Comparison of ENCODE assay signal across 1 cellular context in genomic region chr17:59754547-59754946, GRCh38.
TF ChIP-seq lines count a peak whose summit lies in the region.

No MANE protein-coding gene starts in this region.

TF ChIP-seq in HepG2, 621 proteins besides CTCF, POLR2A, EP300 and RAD21 (continued from another document and continues in another):
- TF ChIP-seq PAXIP1 (CRISPR knock-in tag; conservative IDR thresholded peaks at IDR 0.05) (peak; percentile 51), HDAC6 (IDR thresholded peaks at IDR 0.05; ENCODE audit: low read depth, low read length) (no peak), ZZZ3 (CRISPR knock-in tag; IDR thresholded peaks at IDR 0.05; ENCODE audit: borderline replicate concordance) (no peak), NFKBIZ (CRISPR knock-in tag; IDR thresholded peaks at IDR 0.05) (no peak), MLLT10 (CRISPR knock-in tag; IDR thresholded peaks at IDR 0.05) (no peak), HHEX (CRISPR knock-in tag; IDR thresholded peaks at IDR 0.05) (no peak), SAP130 (CRISPR knock-in tag; IDR thresholded peaks at IDR 0.05; ENCODE audit: low read depth) (peak; percentile 74), KAT8 (CRISPR knock-in tag; IDR thresholded peaks at IDR 0.05) (0 out of 2 replicates have a peak, but pooled peaks have one; percentile 24), ZBTB1 (CRISPR knock-in tag; IDR thresholded peaks at IDR 0.05; ENCODE audit: borderline replicate concordance) (no peak), ARID3A (IDR thresholded peaks at IDR 0.05; ENCODE audit: low read depth, low read length) (peak; percentile 84), NBN (conservative IDR thresholded peaks at IDR 0.05) (no peak), PRMT3 (CRISPR knock-in tag; IDR thresholded peaks at IDR 0.05; ENCODE audit: borderline replicate concordance, low read depth) (no peak), CENPX (CRISPR knock-in tag; IDR thresholded peaks at IDR 0.05) (no peak), KLF6 (CRISPR knock-in tag; IDR thresholded peaks at IDR 0.05) (no peak), NFIB (CRISPR knock-in tag; IDR thresholded peaks at IDR 0.05; ENCODE audit: borderline replicate concordance) (no peak), SNRNP70 (IDR thresholded peaks at IDR 0.05; ENCODE audit: low read depth, low read length) (no peak), SMAD9 (CRISPR knock-in tag; IDR thresholded peaks at IDR 0.05) (no peak), ZNF577 (CRISPR knock-in tag; IDR thresholded peaks at IDR 0.05; ENCODE audit: borderline replicate concordance, low read depth) (no peak), NR2C2 (CRISPR knock-in tag; IDR thresholded peaks at IDR 0.05; ENCODE audit: borderline replicate concordance) (no peak), HNRNPH1 (optimal IDR thresholded peaks at IDR 0.05; ENCODE audit: low read depth, low read length) (no peak), FOXA1 (IDR thresholded peaks at IDR 0.05) (no peak), FOXA1 (CRISPR knock-in tag; IDR thresholded peaks at IDR 0.05) (peak; percentile 50; the same call in 1 of the 2 replicates), SIX4 (CRISPR knock-in tag; IDR thresholded peaks at IDR 0.05) (peak; percentile 42; the same call in 1 of the 2 replicates), NCOA2 (CRISPR knock-in tag; IDR thresholded peaks at IDR 0.05) (peak; percentile 93), PHF8 (CRISPR knock-in tag; IDR thresholded peaks at IDR 0.05) (no peak), ELF3 (CRISPR knock-in tag; IDR thresholded peaks at IDR 0.05) (peak; percentile 86), ZKSCAN8 (CRISPR knock-in tag; IDR thresholded peaks at IDR 0.05; ENCODE audit: borderline replicate concordance) (peak; percentile 61; the same call in 1 of the 2 replicates), TEAD3 (CRISPR knock-in tag; optimal IDR thresholded peaks at IDR 0.05; ENCODE audit: borderline replicate concordance) (peak; percentile 65), AGO1 (IDR thresholded peaks at IDR 0.05; ENCODE audit: low read depth, low read length, poor library complexity, severe bottlenecking) (no peak), BHLHE40 (IDR thresholded peaks at IDR 0.05; ENCODE audit: low read length) (no peak), PATZ1 (CRISPR knock-in tag; IDR thresholded peaks at IDR 0.05) (0 out of 2 replicates have a peak, but pooled peaks have one; percentile 22), ZNF615 (CRISPR knock-in tag; IDR thresholded peaks at IDR 0.05; ENCODE audit: borderline replicate concordance) (no peak), ZNF781 (CRISPR knock-in tag; IDR thresholded peaks at IDR 0.05; ENCODE audit: borderline replicate concordance, not compliant biosample characterization) (no peak), ERF (CRISPR knock-in tag; IDR thresholded peaks at IDR 0.05) (no peak; the same call in 1 of the 2 replicates), ARNT2 (CRISPR knock-in tag; IDR thresholded peaks at IDR 0.05; ENCODE audit: low read depth) (no peak), ZNF251 (CRISPR knock-in tag; IDR thresholded peaks at IDR 0.05) (no peak), SRSF4 (IDR thresholded peaks at IDR 0.05; ENCODE audit: low read depth, low read length, poor library complexity, severe bottlenecking) (no peak), ZNF550 (CRISPR knock-in tag; IDR thresholded peaks at IDR 0.05; ENCODE audit: borderline replicate concordance) (no peak), NFE2L2 (IDR thresholded peaks at IDR 0.05; ENCODE audit: low read length) (no peak), MIER3 (CRISPR knock-in tag; IDR thresholded peaks at IDR 0.05; ENCODE audit: borderline replicate concordance) (0 out of 2 replicates have a peak, but pooled peaks have one; percentile 50), FOXM1 (CRISPR knock-in tag; IDR thresholded peaks at IDR 0.05) (no peak), JUND (CRISPR knock-in tag; IDR thresholded peaks at IDR 0.05) (peak; percentile 65; the same call in 1 of the 2 replicates), PAX8 (CRISPR knock-in tag; IDR thresholded peaks at IDR 0.05; ENCODE audit: borderline replicate concordance) (no peak), ZNF567 (CRISPR knock-in tag; IDR thresholded peaks at IDR 0.05; ENCODE audit: borderline replicate concordance) (no peak), NR2F1 (CRISPR knock-in tag; IDR thresholded peaks at IDR 0.05) (no peak; a peak in 1 of 4 replicates)
- TF ChIP-seq, protein P1, sequence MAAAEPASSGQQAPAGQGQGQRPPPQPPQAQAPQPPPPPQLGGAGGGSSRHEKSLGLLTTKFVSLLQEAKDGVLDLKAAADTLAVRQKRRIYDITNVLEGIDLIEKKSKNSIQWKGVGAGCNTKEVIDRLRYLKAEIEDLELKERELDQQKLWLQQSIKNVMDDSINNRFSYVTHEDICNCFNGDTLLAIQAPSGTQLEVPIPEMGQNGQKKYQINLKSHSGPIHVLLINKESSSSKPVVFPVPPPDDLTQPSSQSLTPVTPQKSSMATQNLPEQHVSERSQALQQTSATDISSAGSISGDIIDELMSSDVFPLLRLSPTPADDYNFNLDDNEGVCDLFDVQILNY (CRISPR knock-in tag; conservative IDR thresholded peaks at IDR 0.05): no peak
- TF ChIP-seq, protein P2, sequence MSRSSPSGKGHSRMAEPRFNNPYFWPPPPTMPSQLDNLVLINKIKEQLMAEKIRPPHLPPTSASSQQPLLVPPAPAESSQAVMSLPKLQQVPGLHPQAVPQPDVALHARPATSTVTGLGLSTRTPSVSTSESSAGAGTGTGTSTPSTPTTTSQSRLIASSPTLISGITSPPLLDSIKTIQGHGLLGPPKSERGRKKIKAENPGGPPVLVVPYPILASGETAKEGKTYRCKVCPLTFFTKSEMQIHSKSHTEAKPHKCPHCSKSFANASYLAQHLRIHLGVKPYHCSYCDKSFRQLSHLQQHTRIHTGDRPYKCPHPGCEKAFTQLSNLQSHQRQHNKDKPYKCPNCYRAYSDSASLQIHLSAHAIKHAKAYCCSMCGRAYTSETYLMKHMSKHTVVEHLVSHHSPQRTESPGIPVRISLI (CRISPR knock-in tag; IDR thresholded peaks at IDR 0.05; ENCODE audit: borderline replicate concordance): peak; percentile 76; the same call in 1 of the 2 replicates
- TF ChIP-seq, protein P3, sequence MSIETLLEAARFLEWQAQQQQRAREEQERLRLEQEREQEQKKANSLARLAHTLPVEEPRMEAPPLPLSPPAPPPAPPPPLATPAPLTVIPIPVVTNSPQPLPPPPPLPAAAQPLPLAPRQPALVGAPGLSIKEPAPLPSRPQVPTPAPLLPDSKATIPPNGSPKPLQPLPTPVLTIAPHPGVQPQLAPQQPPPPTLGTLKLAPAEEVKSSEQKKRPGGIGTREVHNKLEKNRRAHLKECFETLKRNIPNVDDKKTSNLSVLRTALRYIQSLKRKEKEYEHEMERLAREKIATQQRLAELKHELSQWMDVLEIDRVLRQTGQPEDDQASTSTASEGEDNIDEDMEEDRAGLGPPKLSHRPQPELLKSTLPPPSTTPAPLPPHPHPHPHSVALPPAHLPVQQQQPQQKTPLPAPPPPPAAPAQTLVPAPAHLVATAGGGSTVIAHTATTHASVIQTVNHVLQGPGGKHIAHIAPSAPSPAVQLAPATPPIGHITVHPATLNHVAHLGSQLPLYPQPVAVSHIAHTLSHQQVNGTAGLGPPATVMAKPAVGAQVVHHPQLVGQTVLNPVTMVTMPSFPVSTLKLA (IDR thresholded peaks at IDR 0.05): no peak
- TF ChIP-seq, protein P4, sequence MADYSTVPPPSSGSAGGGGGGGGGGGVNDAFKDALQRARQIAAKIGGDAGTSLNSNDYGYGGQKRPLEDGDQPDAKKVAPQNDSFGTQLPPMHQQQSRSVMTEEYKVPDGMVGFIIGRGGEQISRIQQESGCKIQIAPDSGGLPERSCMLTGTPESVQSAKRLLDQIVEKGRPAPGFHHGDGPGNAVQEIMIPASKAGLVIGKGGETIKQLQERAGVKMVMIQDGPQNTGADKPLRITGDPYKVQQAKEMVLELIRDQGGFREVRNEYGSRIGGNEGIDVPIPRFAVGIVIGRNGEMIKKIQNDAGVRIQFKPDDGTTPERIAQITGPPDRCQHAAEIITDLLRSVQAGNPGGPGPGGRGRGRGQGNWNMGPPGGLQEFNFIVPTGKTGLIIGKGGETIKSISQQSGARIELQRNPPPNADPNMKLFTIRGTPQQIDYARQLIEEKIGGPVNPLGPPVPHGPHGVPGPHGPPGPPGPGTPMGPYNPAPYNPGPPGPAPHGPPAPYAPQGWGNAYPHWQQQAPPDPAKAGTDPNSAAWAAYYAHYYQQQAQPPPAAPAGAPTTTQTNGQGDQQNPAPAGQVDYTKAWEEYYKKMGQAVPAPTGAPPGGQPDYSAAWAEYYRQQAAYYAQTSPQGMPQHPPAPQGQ (CRISPR knock-in tag; IDR thresholded peaks at IDR 0.05; ENCODE audit: borderline replicate concordance): no peak
- TF ChIP-seq, protein P5, sequence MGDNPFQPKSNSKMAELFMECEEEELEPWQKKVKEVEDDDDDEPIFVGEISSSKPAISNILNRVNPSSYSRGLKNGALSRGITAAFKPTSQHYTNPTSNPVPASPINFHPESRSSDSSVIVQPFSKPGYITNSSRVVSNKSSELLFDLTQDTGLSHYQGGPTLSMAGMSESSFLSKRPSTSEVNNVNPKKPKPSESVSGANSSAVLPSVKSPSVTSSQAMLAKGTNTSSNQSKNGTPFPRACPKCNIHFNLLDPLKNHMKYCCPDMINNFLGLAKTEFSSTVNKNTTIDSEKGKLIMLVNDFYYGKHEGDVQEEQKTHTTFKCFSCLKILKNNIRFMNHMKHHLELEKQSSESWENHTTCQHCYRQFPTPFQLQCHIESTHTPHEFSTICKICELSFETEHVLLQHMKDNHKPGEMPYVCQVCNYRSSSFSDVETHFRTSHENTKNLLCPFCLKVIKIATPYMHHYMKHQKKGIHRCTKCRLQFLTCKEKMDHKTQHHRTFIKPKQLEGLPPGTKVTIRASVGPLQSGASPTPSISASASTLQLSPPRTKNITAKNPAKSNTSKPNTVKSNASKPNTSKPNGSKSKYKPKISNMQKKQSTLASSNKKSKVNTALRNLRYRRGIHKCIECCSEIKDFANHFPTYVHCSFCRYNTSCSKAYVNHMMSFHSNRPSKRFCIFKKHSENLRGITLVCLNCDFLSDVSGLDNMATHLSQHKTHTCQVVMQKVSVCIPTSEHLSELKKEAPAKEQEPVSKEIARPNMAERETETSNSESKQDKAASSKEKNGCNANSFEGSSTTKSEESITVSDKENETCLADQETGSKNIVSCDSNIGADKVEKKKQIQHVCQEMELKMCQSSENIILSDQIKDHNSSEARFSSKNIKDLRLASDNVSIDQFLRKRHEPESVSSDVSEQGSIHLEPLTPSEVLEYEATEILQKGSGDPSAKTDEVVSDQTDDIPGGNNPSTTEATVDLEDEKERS (CRISPR knock-in tag; IDR thresholded peaks at IDR 0.05): 0 out of 2 replicates have a peak, but pooled peaks have one; percentile 30
- TF ChIP-seq, protein P6, sequence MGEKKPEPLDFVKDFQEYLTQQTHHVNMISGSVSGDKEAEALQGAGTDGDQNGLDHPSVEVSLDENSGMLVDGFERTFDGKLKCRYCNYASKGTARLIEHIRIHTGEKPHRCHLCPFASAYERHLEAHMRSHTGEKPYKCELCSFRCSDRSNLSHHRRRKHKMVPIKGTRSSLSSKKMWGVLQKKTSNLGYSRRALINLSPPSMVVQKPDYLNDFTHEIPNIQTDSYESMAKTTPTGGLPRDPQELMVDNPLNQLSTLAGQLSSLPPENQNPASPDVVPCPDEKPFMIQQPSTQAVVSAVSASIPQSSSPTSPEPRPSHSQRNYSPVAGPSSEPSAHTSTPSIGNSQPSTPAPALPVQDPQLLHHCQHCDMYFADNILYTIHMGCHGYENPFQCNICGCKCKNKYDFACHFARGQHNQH (CRISPR knock-in tag; IDR thresholded peaks at IDR 0.05): peak; percentile 50; the same call in 1 of the 2 replicates
